16 cellular contexts compared by ENCODE assay signal in the genomic region with DNA sequence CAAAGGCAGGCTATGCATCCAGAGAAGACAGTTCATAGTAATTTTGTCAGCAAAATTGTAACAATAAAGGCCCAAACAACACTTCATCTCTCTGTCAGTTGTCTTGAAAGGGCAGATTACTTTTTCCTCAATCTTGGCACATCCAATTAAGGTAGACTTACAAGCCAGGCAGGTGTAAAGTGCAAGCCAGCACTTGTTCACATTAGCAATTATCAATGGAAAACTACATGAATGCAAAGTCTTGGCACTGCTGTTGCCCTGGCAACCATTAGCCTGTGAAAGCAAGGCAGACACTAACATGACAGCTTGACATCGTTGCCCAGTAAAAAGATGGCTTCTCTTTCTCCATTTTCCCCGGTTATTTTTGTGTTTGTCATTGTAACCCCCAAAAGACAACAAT.
"Had no signal": no experiment of that assay in that cellular context is flagged by ENCODE, and none has a peak within 500 bp of the region (broad histone marks: within the 10 kb centered on the region; RNA-seq: fewer than 3 reads in every experiment).

No MANE protein-coding gene starts in this region.

- H3K4me3 Mint-ChIP-seq: activated CD4-positive, alpha-beta T cell treated with anti-CD3 and anti-CD28 coated beads, Interleukin-2, amount 10 ng/mL, durations not matched to agents 7 days and 5 days; immature natural killer cell; stimulated activated naive CD8-positive, alpha-beta T cell treated with anti-CD3 and anti-CD28 coated beads, Interleukin-15, Interleukin-2, amounts not matched to agents 100 ng/mL and 50 ng/mL, for 24 hours had no signal

- DNase-seq: activated CD4-positive, alpha-beta T cell treated with anti-CD3 and anti-CD28 coated beads, Interleukin-2, amount 10 ng/mL, durations not matched to agents 7 days and 5 days; activated CD4-positive, CD25-positive, alpha-beta regulatory T cell; activated naive CD4-positive, alpha-beta T cell treated with anti-CD3 and anti-CD28 coated beads, Interleukin-2, amount 50 U/mL, for 16 hours; adrenal gland; dorsolateral prefrontal cortex; esophagus squamous epithelium; foreskin fibroblast; immature natural killer cell; pancreas; stimulated activated CD4-positive, alpha-beta T cell treated with anti-CD3 and anti-CD28 coated beads, Interleukin-4, amount 100 ng/mL, for 1 hour; T-helper 2 cell; testis; upper lobe of right lung had no signal

- H3K27ac Mint-ChIP-seq: activated CD4-positive, alpha-beta T cell treated with anti-CD3 and anti-CD28 coated beads, Interleukin-2, amount 10 ng/mL, durations not matched to agents 7 days and 5 days; immature natural killer cell; stimulated activated naive CD8-positive, alpha-beta T cell treated with anti-CD3 and anti-CD28 coated beads, Interleukin-15, Interleukin-2, amounts not matched to agents 100 ng/mL and 50 ng/mL, for 24 hours had no signal

- H3K9me3 Mint-ChIP-seq: stimulated activated naive CD8-positive, alpha-beta T cell treated with anti-CD3 and anti-CD28 coated beads, Interleukin-15, Interleukin-2, amounts not matched to agents 100 ng/mL and 50 ng/mL, for 24 hours had no signal

- H3K27me3 Mint-ChIP-seq: activated CD4-positive, alpha-beta T cell treated with anti-CD3 and anti-CD28 coated beads, Interleukin-2, amount 10 ng/mL, durations not matched to agents 7 days and 5 days; stimulated activated naive CD8-positive, alpha-beta T cell treated with anti-CD3 and anti-CD28 coated beads, Interleukin-15, Interleukin-2, amounts not matched to agents 100 ng/mL and 50 ng/mL, for 24 hours had no signal

- H3K36me3 Mint-ChIP-seq: immature natural killer cell had no signal

- ATAC-seq: body of pancreas, left lobe of liver, pancreas, upper lobe of right lung had no signal

- H3K4me1 Mint-ChIP-seq: activated CD4-positive, alpha-beta T cell treated with anti-CD3 and anti-CD28 coated beads, Interleukin-2, amount 10 ng/mL, durations not matched to agents 7 days and 5 days; immature natural killer cell had no signal
